ENCODE assay signal across 10 cellular contexts in the genomic region with DNA sequence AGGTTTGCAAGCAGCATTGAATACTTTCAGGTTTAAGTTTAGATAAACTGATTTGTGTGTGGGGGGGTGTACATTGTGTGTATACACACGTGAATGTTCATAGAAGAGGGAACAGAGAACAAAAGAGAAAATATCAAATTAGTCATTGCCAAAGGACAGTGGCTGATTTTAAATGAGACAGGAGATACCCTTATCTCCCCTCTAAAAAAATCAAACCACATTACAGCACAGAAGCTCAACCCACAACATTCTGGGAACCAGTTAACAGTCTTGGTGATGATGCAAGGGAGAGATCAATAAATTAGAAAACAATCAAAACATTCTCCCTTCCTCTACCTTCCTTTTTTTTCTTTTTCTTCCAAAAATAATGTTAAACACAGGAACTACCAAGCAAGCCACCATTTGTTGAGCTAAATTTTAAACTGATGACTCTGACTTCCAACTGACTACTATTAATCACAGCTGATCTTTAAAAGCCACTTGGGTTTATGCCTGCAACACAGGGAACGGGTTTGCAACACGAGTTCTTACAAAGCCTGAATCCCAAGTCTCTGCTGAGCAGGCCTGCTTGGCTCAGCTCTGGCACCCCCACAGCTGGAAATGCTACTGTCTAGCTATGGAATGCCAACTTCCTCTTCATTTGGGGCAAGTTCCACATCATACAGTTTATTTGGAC.
A peak's percentile ranks its signal among the peaks of the same experiment; 100 is the strongest.
DNase-seq lines count a peak whose midpoint lies in the region; ATAC-seq and TF ChIP-seq lines count a peak whose summit lies in the region.
"Had no signal": no experiment of that assay in that cellular context is flagged by ENCODE, and none has a peak within 500 bp of the region (broad histone marks: within the 10 kb centered on the region; RNA-seq: fewer than 3 reads in every experiment).

No MANE protein-coding gene starts in this region.

- H3K27me3 ChIP-seq in left ventricle myocardium inferior (ENCODE audit: low read depth) (no peaks in the 10 kb centered on the region), subcutaneous abdominal adipose tissue (ENCODE audit: control insufficient read depth in 5 of 5, insufficient read depth in 4 of 5, low read length in 5 of 5) (no peaks in the 10 kb centered on the region)

- CTCF ChIA-PET in activated CD4-positive, alpha-beta memory T cell treated with anti-CD3 and anti-CD28 coated beads for 36 hours (lab: Charles Lee) = interaction anchor here (1.2 to 1.6 kb wide), 3 partner anchors 31 to 420 kb away, joined by 3 read pairs; no protein-coding TSS in a partner anchor
- CTCF ChIA-PET in activated CD4-positive, alpha-beta memory T cell treated with anti-CD3 and anti-CD28 coated beads, Interleukin-2, amount 10 ng/mL, durations not matched to agents 7 days and 5 days (lab: Charles Lee) = interaction anchor here (0.8 kb wide), 1 partner anchor 251 kb away, joined by 3 read pairs; no protein-coding TSS in a partner anchor

- H3K9ac ChIP-seq in subcutaneous abdominal adipose tissue (ENCODE audit: low read length in 5 of 5) = peak overlapping the region in 1 of 5 donors; percentile 24

- H3K4me1 Mint-ChIP-seq in activated CD4-positive, alpha-beta memory T cell treated with anti-CD3 and anti-CD28 coated beads for 36 hours (ENCODE audit: low read depth) = peaks cover 26% of the 10 kb centered on the region
- H3K4me1 Mint-ChIP-seq in activated CD4-positive, alpha-beta memory T cell treated with anti-CD3 and anti-CD28 coated beads, Interleukin-2, amount 10 ng/mL, durations not matched to agents 7 days and 5 days = peaks cover 42% of the 10 kb centered on the region

- peaks cover 40% of the 10 kb centered on the region for H3K36me3 Mint-ChIP-seq in activated CD4-positive, alpha-beta memory T cell treated with anti-CD3 and anti-CD28 coated beads for 36 hours
- H3K36me3 Mint-ChIP-seq in activated CD4-positive, alpha-beta memory T cell treated with anti-CD3 and anti-CD28 coated beads, Interleukin-2, amount 10 ng/mL, durations not matched to agents 7 days and 5 days (ENCODE audit: low read depth) = peaks cover 49% of the 10 kb centered on the region

- intact Hi-C loops in activated CD4-positive, alpha-beta memory T cell treated with anti-CD3 and anti-CD28 coated beads for 36 hours (cut with micrococcal nuclease) = no loop called here
- intact Hi-C loops in left ventricle myocardium inferior (cut with micrococcal nuclease) = no loop called here

- H3K4me1 ChIP-seq in left ventricle myocardium inferior = peaks cover 20% of the 10 kb centered on the region
- peaks cover 0 to 61% (median 30%) of the 10 kb centered on the region in 5 donors for H3K4me1 ChIP-seq in subcutaneous abdominal adipose tissue (ENCODE audit: control insufficient read depth in 5 of 5, insufficient read depth in 5 of 5, low read length in 5 of 5)

- POLR2A ChIA-PET in activated CD4-positive, alpha-beta memory T cell treated with anti-CD3 and anti-CD28 coated beads for 36 hours (lab: Charles Lee) = no interaction called here
- POLR2A ChIA-PET in activated CD4-positive, alpha-beta memory T cell treated with anti-CD3 and anti-CD28 coated beads, Interleukin-2, amount 10 ng/mL, durations not matched to agents 7 days and 5 days (lab: Charles Lee) = no interaction called here

- ATAC-seq in HG03521 (IDR thresholded peaks at IDR 0.05; ENCODE audit: unreplicated experiment) = no peak

- H3K27me3 Mint-ChIP-seq in activated CD4-positive, alpha-beta memory T cell treated with anti-CD3 and anti-CD28 coated beads for 36 hours = no peaks in the 10 kb centered on the region
- H3K27me3 Mint-ChIP-seq in activated CD4-positive, alpha-beta memory T cell treated with anti-CD3 and anti-CD28 coated beads, Interleukin-2, amount 10 ng/mL, durations not matched to agents 7 days and 5 days = no peaks in the 10 kb centered on the region

- H3K9me3 Mint-ChIP-seq in activated CD4-positive, alpha-beta memory T cell treated with anti-CD3 and anti-CD28 coated beads for 36 hours = no peaks in the 10 kb centered on the region
- no peaks in the 10 kb centered on the region for H3K9me3 Mint-ChIP-seq in activated CD4-positive, alpha-beta memory T cell treated with anti-CD3 and anti-CD28 coated beads, Interleukin-2, amount 10 ng/mL, durations not matched to agents 7 days and 5 days

- no peak for TF ChIP-seq CTCF in left ventricle myocardium inferior (IDR thresholded peaks at IDR 0.05; ENCODE audit: borderline replicate concordance)

- no peak for DNase-seq in activated CD4-positive, alpha-beta memory T cell treated with anti-CD3 and anti-CD28 coated beads for 36 hours
- DNase-seq in activated CD4-positive, alpha-beta memory T cell treated with anti-CD3 and anti-CD28 coated beads, Interleukin-2, amount 10 ng/mL, durations not matched to agents 7 days and 5 days = no peak
- peak; percentile 92 for DNase-seq in LHCN-M2 (ENCODE audit: low read depth)
- DNase-seq in left ventricle myocardium inferior = peak; percentile 25
- DNase-seq in NCI-H1092 (lab: John Stamatoyannopoulos, UW) = no peak
- DNase-seq in cortex of kidney (lab: John Stamatoyannopoulos, UW) = no peak
- DNase-seq: hippocampal formation; stimulated activated CD4-positive, alpha-beta T cell treated with anti-CD3 and anti-CD28 coated beads, Interleukin-2, amount 100 ng/mL, for 24 hours had no signal

- peak overlapping the region; percentile 4 for H3K27ac Mint-ChIP-seq in activated CD4-positive, alpha-beta memory T cell treated with anti-CD3 and anti-CD28 coated beads for 36 hours
- H3K27ac Mint-ChIP-seq in activated CD4-positive, alpha-beta memory T cell treated with anti-CD3 and anti-CD28 coated beads, Interleukin-2, amount 10 ng/mL, durations not matched to agents 7 days and 5 days = no peak overlapping the region

- H3K27ac ChIP-seq in left ventricle myocardium inferior (replicated peaks) = peak overlapping the region; percentile 21
- H3K27ac ChIP-seq in subcutaneous abdominal adipose tissue (ENCODE audit: low read depth, low read length) = peak overlapping the region; percentile 92

- no peak overlapping the region for H3K4me3 Mint-ChIP-seq in activated CD4-positive, alpha-beta memory T cell treated with anti-CD3 and anti-CD28 coated beads for 36 hours
- no peak overlapping the region for H3K4me3 Mint-ChIP-seq in activated CD4-positive, alpha-beta memory T cell treated with anti-CD3 and anti-CD28 coated beads, Interleukin-2, amount 10 ng/mL, durations not matched to agents 7 days and 5 days

- H3K4me3 ChIP-seq in left ventricle myocardium inferior (no peak overlapping the region), subcutaneous abdominal adipose tissue (ENCODE audit: low read depth in 1 of 5, low read length in 5 of 5) (peak overlapping the region in 1 of 5 donors; percentile 1)

- H3K9me3 ChIP-seq in left ventricle myocardium inferior (replicated peaks) = no peaks in the 10 kb centered on the region
- H3K9me3 ChIP-seq in subcutaneous abdominal adipose tissue (ENCODE audit: control insufficient read depth in 5 of 5, low read length in 5 of 5) = no peaks in the 10 kb centered on the region

- peaks cover 13% of the 10 kb centered on the region for H3K36me3 ChIP-seq in left ventricle myocardium inferior
- H3K36me3 ChIP-seq in subcutaneous abdominal adipose tissue (ENCODE audit: control insufficient read depth in 5 of 5, insufficient read depth in 5 of 5, low read length in 5 of 5) = peaks cover 3 to 22% (median 14%) of the 10 kb centered on the region in 5 donors

Comparison
In these comparisons a context has a peak if more than half of its experiments do, and no peak if none do; other contexts are left out.
1. DNase-seq: peak in LHCN-M2 (single experiment) and left ventricle myocardium inferior (single experiment); none in activated CD4-positive, alpha-beta memory T cell treated with anti-CD3 and anti-CD28 coated beads for 36 hours (single experiment), activated CD4-positive, alpha-beta memory T cell treated with anti-CD3 and anti-CD28 coated beads, Interleukin-2, amount 10 ng/mL, durations not matched to agents 7 days and 5 days (single experiment), NCI-H1092 (single experiment) and cortex of kidney (single experiment).